Comparison of ENCODE assay signal across 32 cellular contexts in the genomic region with DNA sequence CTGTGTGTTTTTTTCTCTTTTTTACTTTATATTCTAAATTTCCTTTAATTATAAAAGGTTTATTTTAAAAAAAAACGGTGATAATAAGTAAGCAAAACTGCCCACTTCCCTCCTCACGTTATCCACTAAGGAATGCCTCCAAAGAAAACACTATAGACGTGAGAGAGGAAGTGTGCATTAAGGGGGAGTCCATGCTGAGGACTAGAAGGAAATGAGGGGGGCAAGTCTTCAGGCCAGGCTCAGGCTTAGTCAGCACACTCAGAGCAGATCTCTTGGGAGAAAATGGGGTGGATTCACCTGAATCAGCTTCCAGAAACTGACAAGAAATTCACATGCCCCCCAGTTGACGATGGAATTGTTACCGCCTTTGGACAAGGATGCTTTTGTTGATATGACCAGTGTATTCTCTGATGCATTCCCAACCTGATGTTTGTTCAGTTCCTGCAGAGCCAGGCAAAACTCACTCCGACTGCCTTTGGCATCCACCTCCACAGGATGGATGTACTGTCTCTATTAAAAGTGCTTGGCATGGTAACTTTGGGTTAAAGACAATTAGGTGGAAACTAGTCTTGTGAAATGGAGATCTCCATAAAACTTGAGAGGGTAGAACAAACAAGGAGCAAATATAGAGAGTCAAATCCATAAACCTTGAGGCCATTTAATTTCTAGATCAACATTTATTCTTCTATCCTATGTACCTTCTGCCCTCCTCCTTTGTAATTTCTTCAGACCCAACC.
"Had no signal": no experiment of that assay in that cellular context is flagged by ENCODE, and none has a peak within 500 bp of the region (broad histone marks: within the 10 kb centered on the region; RNA-seq: fewer than 3 reads in every experiment).

No MANE protein-coding gene starts in this region.

- H3K36me3 Mint-ChIP-seq: activated CD4-positive, alpha-beta memory T cell treated with anti-CD3 and anti-CD28 coated beads for 36 hours; activated CD8-positive, alpha-beta memory T cell treated with anti-CD3 and anti-CD28 coated beads, Interleukin-2, amount 10 ng/mL, durations not matched to agents 7 days and 5 days; activated naive CD4-positive, alpha-beta T cell treated with anti-CD3 and anti-CD28 coated beads, Interleukin-2, amount 50 U/mL, for 24 hours; activated naive CD8-positive, alpha-beta T cell treated with anti-CD3 and anti-CD28 coated beads for 36 hours had no signal

- H3K27me3 ChIP-seq: adrenal gland, body of pancreas, foreskin keratinocyte, gastrocnemius medialis had no signal

- H3K27me3 Mint-ChIP-seq: activated CD4-positive, alpha-beta memory T cell treated with anti-CD3 and anti-CD28 coated beads for 36 hours; activated CD4-positive, alpha-beta T cell treated with anti-CD3 and anti-CD28 coated beads, Interleukin-2, amount 10 ng/mL, durations not matched to agents 24 days and 14 days; activated CD8-positive, alpha-beta memory T cell treated with anti-CD3 and anti-CD28 coated beads, Interleukin-2, amount 10 ng/mL, durations not matched to agents 7 days and 5 days; activated naive CD8-positive, alpha-beta T cell treated with anti-CD3 and anti-CD28 coated beads, Interleukin-2, amount 50 U/mL, for 24 hours; T-helper 17 cell had no signal

- ATAC-seq: activated CD4-positive, alpha-beta T cell treated with anti-CD3 and anti-CD28 coated beads for 36 hours; activated CD8-positive, alpha-beta memory T cell treated with anti-CD3 and anti-CD28 coated beads, Interleukin-2, amount 10 ng/mL, durations not matched to agents 7 days and 5 days; activated CD8-positive, alpha-beta T cell treated with anti-CD3 and anti-CD28 coated beads, Interleukin-2, amount 10 ng/mL, durations not matched to agents 7 days and 5 days; activated naive CD8-positive, alpha-beta T cell treated with anti-CD3 and anti-CD28 coated beads, Interleukin-2, amount 50 U/mL, for 24 hours; body of pancreas; esophagus mucosa; foreskin keratinocyte; gastrocnemius medialis; T-helper 17 cell had no signal

- H3K4me3 Mint-ChIP-seq: activated CD4-positive, alpha-beta memory T cell treated with anti-CD3 and anti-CD28 coated beads for 36 hours; activated CD4-positive, alpha-beta T cell treated with anti-CD3 and anti-CD28 coated beads for 36 hours; activated CD4-positive, alpha-beta T cell treated with anti-CD3 and anti-CD28 coated beads, Interleukin-2, amount 10 ng/mL, durations not matched to agents 24 days and 14 days; activated CD8-positive, alpha-beta memory T cell treated with anti-CD3 and anti-CD28 coated beads, Interleukin-2, amount 10 ng/mL, durations not matched to agents 7 days and 5 days; activated CD8-positive, alpha-beta T cell treated with anti-CD3 and anti-CD28 coated beads, Interleukin-2, amount 10 ng/mL, durations not matched to agents 7 days and 5 days; activated naive CD4-positive, alpha-beta T cell treated with anti-CD3 and anti-CD28 coated beads for 36 hours; activated naive CD4-positive, alpha-beta T cell treated with anti-CD3 and anti-CD28 coated beads, Interleukin-2, amount 50 U/mL, for 24 hours; activated naive CD8-positive, alpha-beta T cell treated with anti-CD3 and anti-CD28 coated beads for 36 hours; activated naive CD8-positive, alpha-beta T cell treated with anti-CD3 and anti-CD28 coated beads, Interleukin-2, amount 50 U/mL, for 24 hours; activated T-helper 1 cell treated with anti-CD3 and anti-CD28 coated beads, Interleukin-12 subunit alpha, Interleukin-12 subunit beta, Interleukin-2, Interleukin-4 antibody, amounts not matched to agents 30 ng/mL and 10 ng/mL and 1 ng/mL, durations not matched to agents 14 hours and 24 hours and 36 hours; T-helper 17 cell; T-helper 2 cell treated with Interferon-gamma antibody and Interleukin-4, amounts not matched to agents 5 μg/mL and 100 μg/mL, for 36 hours had no signal

- H3K36me3 ChIP-seq: adrenal gland, gastrocnemius medialis had no signal

- H3K27ac ChIP-seq: adrenal gland, body of pancreas, foreskin keratinocyte, gastrocnemius medialis had no signal

- H3K9me3 ChIP-seq: adrenal gland, body of pancreas, gastrocnemius medialis had no signal

- H3K9me3 Mint-ChIP-seq: activated CD4-positive, alpha-beta memory T cell treated with anti-CD3 and anti-CD28 coated beads for 36 hours; activated CD4-positive, alpha-beta T cell treated with anti-CD3 and anti-CD28 coated beads, Interleukin-2, amount 10 ng/mL, durations not matched to agents 24 days and 14 days; activated naive CD4-positive, alpha-beta T cell treated with anti-CD3 and anti-CD28 coated beads for 36 hours; activated naive CD8-positive, alpha-beta T cell treated with anti-CD3 and anti-CD28 coated beads, Interleukin-2, amount 50 U/mL, for 24 hours; activated T-helper 1 cell treated with anti-CD3 and anti-CD28 coated beads, Interleukin-12 subunit alpha, Interleukin-12 subunit beta, Interleukin-2, Interleukin-4 antibody, amounts not matched to agents 30 ng/mL and 10 ng/mL and 1 ng/mL, durations not matched to agents 14 hours and 24 hours and 36 hours; activated T-helper 2 cell treated with anti-CD3 and anti-CD28 coated beads, Interferon-gamma antibody, Interleukin-2, Interleukin-4, amounts not matched to agents 10 μg/mL and 5 μg/mL and 100 μg/mL, durations not matched to agents 14 hours and 24 hours and 36 hours; T-helper 2 cell treated with Interferon-gamma antibody and Interleukin-4, amounts not matched to agents 5 μg/mL and 100 μg/mL, for 36 hours had no signal

- H3K4me3 ChIP-seq: adrenal gland, body of pancreas, gastrocnemius medialis had no signal

- H3K4me1 ChIP-seq: adrenal gland, foreskin keratinocyte, gastrocnemius medialis had no signal

- H3K4me1 Mint-ChIP-seq: activated CD4-positive, alpha-beta T cell treated with anti-CD3 and anti-CD28 coated beads for 36 hours; activated CD4-positive, alpha-beta T cell treated with anti-CD3 and anti-CD28 coated beads, Interleukin-2, amount 10 ng/mL, durations not matched to agents 24 days and 14 days; activated CD8-positive, alpha-beta memory T cell treated with anti-CD3 and anti-CD28 coated beads, Interleukin-2, amount 10 ng/mL, durations not matched to agents 7 days and 5 days; activated naive CD4-positive, alpha-beta T cell treated with anti-CD3 and anti-CD28 coated beads, Interleukin-2, amount 50 U/mL, for 24 hours; activated naive CD8-positive, alpha-beta T cell treated with anti-CD3 and anti-CD28 coated beads for 36 hours; activated naive CD8-positive, alpha-beta T cell treated with anti-CD3 and anti-CD28 coated beads, Interleukin-2, amount 50 U/mL, for 24 hours; T-helper 17 cell had no signal

- H3K27ac Mint-ChIP-seq: activated CD4-positive, alpha-beta memory T cell treated with anti-CD3 and anti-CD28 coated beads for 36 hours; activated CD4-positive, alpha-beta T cell treated with anti-CD3 and anti-CD28 coated beads for 36 hours; activated CD4-positive, alpha-beta T cell treated with anti-CD3 and anti-CD28 coated beads, Interleukin-2, amount 10 ng/mL, durations not matched to agents 24 days and 14 days; activated CD8-positive, alpha-beta memory T cell treated with anti-CD3 and anti-CD28 coated beads, Interleukin-2, amount 10 ng/mL, durations not matched to agents 7 days and 5 days; activated CD8-positive, alpha-beta T cell treated with anti-CD3 and anti-CD28 coated beads, Interleukin-2, amount 10 ng/mL, durations not matched to agents 7 days and 5 days; activated naive CD4-positive, alpha-beta T cell treated with anti-CD3 and anti-CD28 coated beads for 36 hours; activated naive CD4-positive, alpha-beta T cell treated with anti-CD3 and anti-CD28 coated beads, Interleukin-2, amount 50 U/mL, for 24 hours; activated naive CD8-positive, alpha-beta T cell treated with anti-CD3 and anti-CD28 coated beads for 36 hours; activated naive CD8-positive, alpha-beta T cell treated with anti-CD3 and anti-CD28 coated beads, Interleukin-2, amount 50 U/mL, for 24 hours; activated T-helper 1 cell treated with anti-CD3 and anti-CD28 coated beads, Interleukin-12 subunit alpha, Interleukin-12 subunit beta, Interleukin-2, Interleukin-4 antibody, amounts not matched to agents 30 ng/mL and 10 ng/mL and 1 ng/mL, durations not matched to agents 14 hours and 24 hours and 36 hours; activated T-helper 2 cell treated with anti-CD3 and anti-CD28 coated beads, Interferon-gamma antibody, Interleukin-2, Interleukin-4, amounts not matched to agents 10 μg/mL and 5 μg/mL and 100 μg/mL, durations not matched to agents 14 hours and 24 hours and 36 hours; T-helper 17 cell; T-helper 2 cell treated with Interferon-gamma antibody and Interleukin-4, amounts not matched to agents 5 μg/mL and 100 μg/mL, for 36 hours had no signal

- DNase-seq: activated CD4-positive, alpha-beta memory T cell treated with anti-CD3 and anti-CD28 coated beads for 36 hours; activated CD4-positive, alpha-beta T cell treated with anti-CD3 and anti-CD28 coated beads for 36 hours; activated CD4-positive, alpha-beta T cell treated with anti-CD3 and anti-CD28 coated beads, Interleukin-2, amount 10 ng/mL, durations not matched to agents 24 days and 14 days; activated CD4-positive, CD25-positive, alpha-beta regulatory T cell; activated CD4-positive, CD25-positive, alpha-beta regulatory T cell treated with anti-CD3 and anti-CD28 coated beads, Interleukin-2, amount 50 U/mL, for 72 hours; activated CD8-positive, alpha-beta memory T cell treated with anti-CD3 and anti-CD28 coated beads, Interleukin-2, amount 10 ng/mL, durations not matched to agents 7 days and 5 days; activated CD8-positive, alpha-beta memory T cell treated with anti-CD3 and anti-CD28 coated beads, Interleukin-2, amount 50 U/mL, for 4 hours; activated CD8-positive, alpha-beta T cell treated with anti-CD3 and anti-CD28 coated beads, Interleukin-2, amount 10 ng/mL, durations not matched to agents 7 days and 5 days; activated effector memory CD4-positive, alpha-beta T cell treated with anti-CD3 and anti-CD28 coated beads, Interleukin-2, amount 50 U/mL, for 16 hours; activated naive CD4-positive, alpha-beta T cell treated with anti-CD3 and anti-CD28 coated beads for 36 hours; activated naive CD8-positive, alpha-beta T cell treated with anti-CD3 and anti-CD28 coated beads for 36 hours; activated naive CD8-positive, alpha-beta T cell treated with anti-CD3 and anti-CD28 coated beads, Interleukin-2, amount 50 U/mL, for 24 hours; activated T-cell treated with anti-CD3 and anti-CD28 coated beads, Interleukin-2, amount 50 U/mL, for 1 hour; activated T-cell treated with anti-CD3 and anti-CD28 coated beads, Interleukin-2, amount 50 U/mL, for 48 hours; adrenal gland; amygdala; aorta; body of pancreas; caudate nucleus; cortex of kidney; effector CD8-positive, alpha-beta T cell; foreskin keratinocyte; gastrocnemius medialis; glutamatergic neuron; T-helper 1 cell; T-helper 17 cell; T1000 had no signal
